ENCODE assay signal across 1 cellular context in the genomic region with DNA sequence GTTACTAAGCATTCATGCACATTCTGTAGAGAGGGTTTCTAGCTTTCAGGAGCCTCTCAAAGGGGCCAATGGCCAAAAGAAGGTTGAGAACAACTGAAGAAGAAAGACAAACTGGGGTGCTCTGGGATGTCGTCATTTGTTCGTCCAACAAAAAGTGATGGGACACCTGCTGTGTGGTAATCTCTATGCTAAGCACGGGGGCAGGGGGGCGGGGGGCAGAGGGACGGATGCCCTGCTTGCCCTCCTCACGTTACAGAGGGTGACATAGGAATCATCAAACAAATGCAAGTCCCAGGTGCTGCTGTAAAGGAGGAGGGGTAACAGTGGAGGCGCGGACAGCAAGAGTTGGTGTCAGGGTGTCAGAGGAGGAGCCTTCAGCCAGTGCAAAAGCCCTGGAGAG.
A peak's percentile ranks its signal among the peaks of the same experiment; 100 is the strongest.
TF ChIP-seq lines count a peak whose summit lies in the region.

No MANE protein-coding gene starts in this region.

TF ChIP-seq in GM23338, 12 proteins besides CTCF, POLR2A, EP300 and RAD21 (continued from another document):
- TF ChIP-seq, protein P1, sequence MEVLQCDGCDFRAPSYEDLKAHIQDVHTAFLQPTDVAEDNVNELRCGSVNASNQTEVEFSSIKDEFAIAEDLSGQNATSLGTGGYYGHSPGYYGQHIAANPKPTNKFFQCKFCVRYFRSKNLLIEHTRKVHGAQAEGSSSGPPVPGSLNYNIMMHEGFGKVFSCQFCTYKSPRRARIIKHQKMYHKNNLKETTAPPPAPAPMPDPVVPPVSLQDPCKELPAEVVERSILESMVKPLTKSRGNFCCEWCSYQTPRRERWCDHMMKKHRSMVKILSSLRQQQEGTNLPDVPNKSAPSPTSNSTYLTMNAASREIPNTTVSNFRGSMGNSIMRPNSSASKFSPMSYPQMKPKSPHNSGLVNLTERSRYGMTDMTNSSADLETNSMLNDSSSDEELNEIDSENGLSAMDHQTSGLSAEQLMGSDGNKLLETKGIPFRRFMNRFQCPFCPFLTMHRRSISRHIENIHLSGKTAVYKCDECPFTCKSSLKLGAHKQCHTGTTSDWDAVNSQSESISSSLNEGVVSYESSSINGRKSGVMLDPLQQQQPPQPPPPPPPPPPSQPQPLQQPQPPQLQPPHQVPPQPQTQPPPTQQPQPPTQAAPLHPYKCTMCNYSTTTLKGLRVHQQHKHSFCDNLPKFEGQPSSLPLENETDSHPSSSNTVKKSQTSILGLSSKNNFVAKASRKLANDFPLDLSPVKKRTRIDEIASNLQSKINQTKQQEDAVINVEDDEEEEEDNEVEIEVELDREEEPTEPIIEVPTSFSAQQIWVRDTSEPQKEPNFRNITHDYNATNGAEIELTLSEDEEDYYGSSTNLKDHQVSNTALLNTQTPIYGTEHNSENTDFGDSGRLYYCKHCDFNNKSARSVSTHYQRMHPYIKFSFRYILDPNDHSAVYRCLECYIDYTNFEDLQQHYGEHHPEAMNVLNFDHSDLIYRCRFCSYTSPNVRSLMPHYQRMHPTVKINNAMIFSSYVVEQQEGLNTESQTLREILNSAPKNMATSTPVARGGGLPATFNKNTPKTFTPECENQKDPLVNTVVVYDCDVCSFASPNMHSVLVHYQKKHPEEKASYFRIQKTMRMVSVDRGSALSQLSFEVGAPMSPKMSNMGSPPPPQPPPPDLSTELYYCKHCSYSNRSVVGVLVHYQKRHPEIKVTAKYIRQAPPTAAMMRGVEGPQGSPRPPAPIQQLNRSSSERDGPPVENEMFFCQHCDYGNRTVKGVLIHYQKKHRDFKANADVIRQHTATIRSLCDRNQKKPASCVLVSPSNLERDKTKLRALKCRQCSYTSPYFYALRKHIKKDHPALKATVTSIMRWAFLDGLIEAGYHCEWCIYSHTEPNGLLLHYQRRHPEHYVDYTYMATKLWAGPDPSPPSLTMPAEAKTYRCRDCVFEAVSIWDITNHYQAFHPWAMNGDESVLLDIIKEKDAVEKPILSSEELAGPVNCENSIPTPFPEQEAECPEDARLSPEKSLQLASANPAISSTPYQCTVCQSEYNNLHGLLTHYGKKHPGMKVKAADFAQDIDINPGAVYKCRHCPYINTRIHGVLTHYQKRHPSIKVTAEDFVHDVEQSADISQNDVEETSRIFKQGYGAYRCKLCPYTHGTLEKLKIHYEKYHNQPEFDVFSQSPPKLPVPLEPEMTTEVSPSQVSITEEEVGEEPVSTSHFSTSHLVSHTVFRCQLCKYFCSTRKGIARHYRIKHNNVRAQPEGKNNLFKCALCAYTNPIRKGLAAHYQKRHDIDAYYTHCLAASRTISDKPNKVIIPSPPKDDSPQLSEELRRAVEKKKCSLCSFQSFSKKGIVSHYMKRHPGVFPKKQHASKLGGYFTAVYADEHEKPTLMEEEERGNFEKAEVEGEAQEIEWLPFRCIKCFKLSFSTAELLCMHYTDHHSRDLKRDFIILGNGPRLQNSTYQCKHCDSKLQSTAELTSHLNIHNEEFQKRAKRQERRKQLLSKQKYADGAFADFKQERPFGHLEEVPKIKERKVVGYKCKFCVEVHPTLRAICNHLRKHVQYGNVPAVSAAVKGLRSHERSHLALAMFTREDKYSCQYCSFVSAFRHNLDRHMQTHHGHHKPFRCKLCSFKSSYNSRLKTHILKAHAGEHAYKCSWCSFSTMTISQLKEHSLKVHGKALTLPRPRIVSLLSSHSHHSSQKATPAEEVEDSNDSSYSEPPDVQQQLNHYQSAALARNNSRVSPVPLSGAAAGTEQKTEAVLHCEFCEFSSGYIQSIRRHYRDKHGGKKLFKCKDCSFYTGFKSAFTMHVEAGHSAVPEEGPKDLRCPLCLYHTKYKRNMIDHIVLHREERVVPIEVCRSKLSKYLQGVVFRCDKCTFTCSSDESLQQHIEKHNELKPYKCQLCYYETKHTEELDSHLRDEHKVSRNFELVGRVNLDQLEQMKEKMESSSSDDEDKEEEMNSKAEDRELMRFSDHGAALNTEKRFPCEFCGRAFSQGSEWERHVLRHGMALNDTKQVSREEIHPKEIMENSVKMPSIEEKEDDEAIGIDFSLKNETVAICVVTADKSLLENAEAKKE (CRISPR knock-in tag; IDR thresholded peaks at IDR 0.05), result peak; percentile 64
- TF ChIP-seq JUNB (IDR thresholded peaks at IDR 0.05; ENCODE audit: unreplicated experiment), result no peak
- no peak for TF ChIP-seq ZNF331 (CRISPR knock-in tag; IDR thresholded peaks at IDR 0.05; ENCODE audit: low read depth)
- no peak for TF ChIP-seq ZNF114 (CRISPR knock-in tag; IDR thresholded peaks at IDR 0.05)
- no peak for TF ChIP-seq EZH2 (IDR thresholded peaks at IDR 0.05; ENCODE audit: low read depth, unreplicated experiment)
